Comparison of ENCODE assay signal across 8 cellular contexts in genomic region chr1:11098931-11099309, GRCh38. TPM values are rescaled to one million over a fixed set of nuclear protein-coding genes. Genes with fewer than 3 reads are reported as not detected.
DNase-seq lines count a peak whose midpoint lies in the region; ATAC-seq and TF ChIP-seq lines count a peak whose summit lies in the region.

No MANE protein-coding gene starts in this region.

- no peaks in the 10 kb centered on the region for H3K27me3 ChIP-seq in CD4-positive, alpha-beta T cell (ENCODE audit: control insufficient read depth, insufficient read depth, low read length)
- H3K27me3 ChIP-seq in MG63 (no peaks in the 10 kb centered on the region), neuron (ENCODE audit: insufficient read depth, low read length) (no peaks in the 10 kb centered on the region)

- H3K4me1 Mint-ChIP-seq in CD4-positive, alpha-beta T cell (ENCODE audit: low read depth), result peaks cover 21% of the 10 kb centered on the region
- H3K4me1 Mint-ChIP-seq in effector memory CD8-positive, alpha-beta T cell (ENCODE audit: low read depth in 2 of 2), result peaks cover 7 to 9% of the 10 kb centered on the region in 2 donors

- peak overlapping the region; percentile 93 for H3K27ac Mint-ChIP-seq in CD4-positive, alpha-beta T cell
- peak overlapping the region; percentile 96 for H3K27ac Mint-ChIP-seq in effector memory CD8-positive, alpha-beta T cell

- intact Hi-C loops in CD4-positive, alpha-beta T cell (cut with DNase I, micrococcal nuclease), result loop anchor here (1.0 to 5.0 kb wide), 4 partner anchors 39 to 173 kb away; partner anchors contain the start of genes SRM (in 1 of the 2), TARDBP (in 1 of the 2) and UBIAD1 (in 1 of the 2)

- POLR2A ChIA-PET in CD4-positive, alpha-beta T cell (lab: Charles Lee), result interaction anchor here (0.8 to 3.4 kb wide), 10 partner anchors 9 to 809 kb away, joined by 3 to 31 read pairs (median 4); partner anchors contain the start of genes CLCN6, SRM and TARDBP

- DNase-seq in CD4-positive, alpha-beta T cell, result no peak
- no peak for DNase-seq in MG63
- no peak for DNase-seq in effector memory CD8-positive, alpha-beta T cell
- no peak for DNase-seq in NCI-H1105 (lab: John Stamatoyannopoulos, UW)

- H3K4me3 ChIP-seq in MG63 (peak overlapping the region; percentile 81), neuron (ENCODE audit: low read length) (peak overlapping the region; percentile 93)

- peaks cover 42% of the 10 kb centered on the region for H3K36me3 Mint-ChIP-seq in CD4-positive, alpha-beta T cell (ENCODE audit: low read depth)
- peaks cover 49% of the 10 kb centered on the region for H3K36me3 Mint-ChIP-seq in effector memory CD8-positive, alpha-beta T cell (ENCODE audit: insufficient read depth)

- no peaks in the 10 kb centered on the region for H3K27me3 Mint-ChIP-seq in CD4-positive, alpha-beta T cell
- H3K27me3 Mint-ChIP-seq in effector memory CD8-positive, alpha-beta T cell, result no peaks in the 10 kb centered on the region

- peaks cover 41% of the 10 kb centered on the region for H3K36me3 ChIP-seq in MG63
- H3K36me3 ChIP-seq in neuron (ENCODE audit: insufficient read depth, low read length), result peaks cover 29% of the 10 kb centered on the region

- H3K4me3 Mint-ChIP-seq in CD4-positive, alpha-beta T cell, result peak overlapping the region; percentile 99
- peak overlapping the region; percentile 96 to 97 for H3K4me3 Mint-ChIP-seq in effector memory CD8-positive, alpha-beta T cell

- TF ChIP-seq CTCF in CD4-positive, alpha-beta T cell (IDR thresholded peaks at IDR 0.05), result no peak

- H3K9me3 Mint-ChIP-seq in CD4-positive, alpha-beta T cell, result no peaks in the 10 kb centered on the region
- H3K9me3 Mint-ChIP-seq in effector memory CD8-positive, alpha-beta T cell, result no peaks in the 10 kb centered on the region

- ATAC-seq in CD4-positive, alpha-beta T cell (ENCODE audit: poor library complexity), result no peak
- no peak for ATAC-seq in effector memory CD8-positive, alpha-beta T cell (replicated peaks)
- ATAC-seq in HG03025 (IDR thresholded peaks at IDR 0.05; ENCODE audit: low FRiP score, unreplicated experiment), result no peak
- no peak for ATAC-seq in GM21423 (IDR thresholded peaks at IDR 0.05; ENCODE audit: unreplicated experiment)
- ATAC-seq in HG03139 (IDR thresholded peaks at IDR 0.05; ENCODE audit: unreplicated experiment), result no peak

- H3K4me1 ChIP-seq in neuron (ENCODE audit: insufficient read depth, low read length), result peaks cover 8% of the 10 kb centered on the region

- CTCF ChIA-PET in CD4-positive, alpha-beta T cell (lab: Charles Lee), result interaction anchor here (2.7 kb wide), 1 partner anchor 61 kb away, joined by 13 read pairs; no protein-coding TSS in a partner anchor

- peak overlapping the region; percentile 72 for H2AFZ ChIP-seq in neuron (ENCODE audit: low read depth, low read length)

- peak overlapping the region; percentile 66 for H3K27ac ChIP-seq in CD4-positive, alpha-beta T cell (ENCODE audit: low read depth, low read length)

- H3K9me3 ChIP-seq in CD4-positive, alpha-beta T cell (ENCODE audit: control insufficient read depth, low read length), result no peaks in the 10 kb centered on the region
- no peaks in the 10 kb centered on the region for H3K9me3 ChIP-seq in MG63
- H3K9me3 ChIP-seq in neuron (ENCODE audit: low read length), result no peaks in the 10 kb centered on the region

RNA-seq across cellular contexts. Expression of gene EXOSC10, which starts 0.7 kb away (rescaled TPM):
- total RNA-seq in CD4-positive, alpha-beta T cell, result 10 to 100 TPM; 81.6 to 89.0 TPM
- total RNA-seq in MG63 (2014; rRNA removed; shearing (Covaris generic); ENCODE audit: low replicate concordance), result 45.6 and 55.2 TPM in 2 replicates

RNA-seq across cellular contexts. Expression of gene SRM, which starts 39.1 kb away (rescaled TPM):
- 10 to 100 TPM; 21.2 to 24.8 TPM for total RNA-seq in CD4-positive, alpha-beta T cell
- 24.0 and 39.3 TPM in 2 replicates for total RNA-seq in MG63 (2014; rRNA removed; shearing (Covaris generic); ENCODE audit: low replicate concordance)

RNA-seq across cellular contexts. Expression of gene MASP2, which starts 51.9 kb away (rescaled TPM):
- total RNA-seq in CD4-positive, alpha-beta T cell, result under 1 TPM; 0.27 to 0.53 TPM
- not detected in 2 replicates for total RNA-seq in MG63 (2014; rRNA removed; shearing (Covaris generic); ENCODE audit: low replicate concordance)
